Comparison of ENCODE assay signal across 8 cellular contexts in genomic region chr5:128674837-128675446, GRCh38.
DNase-seq lines count a peak whose midpoint lies in the region; TF ChIP-seq lines count a peak whose summit lies in the region.

No MANE protein-coding gene starts in this region.

- H3K4me3 ChIP-seq in A673 (ENCODE audit: low read depth, low read length, poor library complexity, severe bottlenecking) (no peak overlapping the region), GM12865 (ENCODE audit: low read depth, low read length) (no peak overlapping the region), HEK293 (ENCODE audit: low read depth, low read length) (no peak overlapping the region), WI38 (ENCODE audit: low read depth, low read length) (no peak overlapping the region)

- CTCF ChIA-PET in A673 (lab: Charles Lee), result interaction anchor here (0.6 kb wide), 1 partner anchor 578 kb away, joined by 3 read pairs; no protein-coding TSS in a partner anchor
- CTCF ChIA-PET in HEK293 (lab: Yijun Ruan, JAX), result interaction anchor here (0.6 to 2.4 kb wide), 20 partner anchors 8 to 1099 kb away, joined by 3 to 9 read pairs (median 3); no protein-coding TSS in a partner anchor

- no peaks in the 10 kb centered on the region for H3K9me3 ChIP-seq in A673 (ENCODE audit: low read depth, low read length, poor library complexity, severe bottlenecking)
- no peaks in the 10 kb centered on the region for H3K9me3 ChIP-seq in HEK293 (ENCODE audit: control insufficient read depth, insufficient read depth, low read depth, low read length)

- TF ChIP-seq CTCF in A673 (conservative IDR thresholded peaks at IDR 0.05; ENCODE audit: low read depth, low read length), result peak; percentile 72
- TF ChIP-seq CTCF in GM12865 (IDR thresholded peaks at IDR 0.05; ENCODE audit: insufficient read depth, low read depth, low read length, missing control alignments), result peak; percentile 63
- TF ChIP-seq CTCF in HEK293 (tag by site-specific recombination; IDR thresholded peaks at IDR 0.05), result no peak
- TF ChIP-seq CTCF in WI38 (IDR thresholded peaks at IDR 0.05; ENCODE audit: low read depth, low read length), result peak; percentile 74

- POLR2A ChIA-PET in A673 (lab: Charles Lee; ENCODE audit: low non-redundant PET) (no interaction called here), HEK293 (lab: Yijun Ruan, JAX) (no interaction called here)

- intact Hi-C loops in A673 (cut with micrococcal nuclease; ENCODE audit: unreplicated experiment), result loop anchor here (2.0 kb wide), 1 partner anchor 462 kb away; no protein-coding TSS in a partner anchor

- BruUV-seq in A673 (replicated peaks; lab: Mats Ljungman, UMichigan), result no TSS peak

- no peaks in the 10 kb centered on the region for H3K36me3 ChIP-seq in A673 (ENCODE audit: insufficient read depth, low read length, poor library complexity, severe bottlenecking)
- H3K36me3 ChIP-seq in HEK293 (ENCODE audit: control insufficient read depth in 2 of 2, insufficient read depth in 1 of 2, low read length in 2 of 2), result no peaks in the 10 kb centered on the region

- peak; percentile 55 for DNase-seq in A673 (ENCODE audit: low spot score)
- peak; percentile 46 for DNase-seq in GM12865 (ENCODE audit: low read depth)
- DNase-seq in LHCN-M2 (ENCODE audit: low read depth), result peak; percentile 51
- DNase-seq in fibroblast of the conjunctiva (ENCODE audit: low read depth), result peak; percentile 51
- peak; percentile 59 for DNase-seq in stimulated activated CD4-positive, alpha-beta T cell treated with anti-CD3 and anti-CD28 coated beads, Interleukin-15, amount 100 ng/mL, for 24 hours
- DNase-seq in NCI-H1930 (lab: John Stamatoyannopoulos, UW), result no peak

- no peak overlapping the region for H3K27ac ChIP-seq in A673 (ENCODE audit: low read depth, low read length, poor library complexity, severe bottlenecking)
- no peak overlapping the region for H3K27ac ChIP-seq in HEK293 (ENCODE audit: extremely low read depth, low read depth, low read length)

- H3K4me1 ChIP-seq in A673 (ENCODE audit: insufficient read depth, low read length, poor library complexity, severe bottlenecking) (no peaks in the 10 kb centered on the region), HEK293 (ENCODE audit: control insufficient read depth, insufficient read depth, low read length) (peaks cover 12% of the 10 kb centered on the region)

- H3K27me3 ChIP-seq in A673 (replicated peaks; ENCODE audit: insufficient read depth, low read depth, low read length, poor library complexity), result no peaks in the 10 kb centered on the region

TF ChIP-seq in HEK293, 187 proteins besides CTCF, POLR2A, EP300 and RAD21:
- no peak for TF ChIP-seq ZNF138 (tag by site-specific recombination; IDR thresholded peaks at IDR 0.05; ENCODE audit: borderline replicate concordance)
- peak; percentile 56 for TF ChIP-seq ZNF654 (tag by site-specific recombination; IDR thresholded peaks at IDR 0.05; ENCODE audit: low read depth)
- no peak for TF ChIP-seq ZNF335 (tag by site-specific recombination; conservative IDR thresholded peaks at IDR 0.05)
- TF ChIP-seq, protein P1, sequence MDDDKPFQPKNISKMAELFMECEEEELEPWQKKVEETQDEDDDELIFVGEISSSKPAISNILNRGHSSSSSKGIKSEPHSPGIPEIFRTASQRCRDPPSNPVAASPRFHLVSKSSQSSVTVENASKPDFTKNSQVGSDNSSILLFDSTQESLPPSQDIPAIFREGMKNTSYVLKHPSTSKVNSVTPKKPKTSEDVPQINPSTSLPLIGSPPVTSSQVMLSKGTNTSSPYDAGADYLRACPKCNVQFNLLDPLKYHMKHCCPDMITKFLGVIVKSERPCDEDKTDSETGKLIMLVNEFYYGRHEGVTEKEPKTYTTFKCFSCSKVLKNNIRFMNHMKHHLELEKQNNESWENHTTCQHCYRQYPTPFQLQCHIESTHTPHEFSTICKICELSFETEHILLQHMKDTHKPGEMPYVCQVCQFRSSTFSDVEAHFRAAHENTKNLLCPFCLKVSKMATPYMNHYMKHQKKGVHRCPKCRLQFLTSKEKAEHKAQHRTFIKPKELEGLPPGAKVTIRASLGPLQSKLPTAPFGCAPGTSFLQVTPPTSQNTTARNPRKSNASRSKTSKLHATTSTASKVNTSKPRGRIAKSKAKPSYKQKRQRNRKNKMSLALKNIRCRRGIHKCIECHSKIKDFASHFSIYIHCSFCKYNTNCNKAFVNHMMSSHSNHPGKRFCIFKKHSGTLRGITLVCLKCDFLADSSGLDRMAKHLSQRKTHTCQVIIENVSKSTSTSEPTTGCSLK (tag by site-specific recombination; IDR thresholded peaks at IDR 0.05), result no peak
TF ChIP-seq in HEK293: peak in this region for 1.

Comparison
In these comparisons a context has a peak if more than half of its experiments do, and no peak if none do; other contexts are left out.
1. DNase-seq: peak in A673 (single experiment), GM12865 (single experiment), LHCN-M2 (single experiment), fibroblast of the conjunctiva (single experiment) and stimulated activated CD4-positive, alpha-beta T cell treated with anti-CD3 and anti-CD28 coated beads, Interleukin-15, amount 100 ng/mL, for 24 hours (single experiment); none in NCI-H1930 (0 of 2).